8 cellular contexts compared by ENCODE assay signal in the genomic region with DNA sequence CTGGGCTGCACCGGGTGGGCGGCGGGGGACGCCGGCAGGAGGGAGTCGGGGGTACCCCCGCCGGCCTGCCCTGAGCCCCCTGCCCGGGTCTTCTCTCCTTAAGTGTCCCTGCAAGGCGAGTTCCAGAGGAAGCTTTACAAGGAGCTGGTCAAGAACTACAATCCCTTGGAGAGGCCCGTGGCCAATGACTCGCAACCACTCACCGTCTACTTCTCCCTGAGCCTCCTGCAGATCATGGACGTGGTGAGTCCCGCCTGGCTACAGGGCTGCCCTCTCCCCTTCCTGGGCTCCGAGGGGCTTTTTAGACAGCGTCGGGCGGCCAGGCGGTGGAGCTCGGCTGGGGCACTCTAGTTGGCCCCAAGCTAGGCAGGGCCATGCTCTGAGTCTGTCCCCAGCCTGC. TPM values are rescaled to one million over a fixed set of nuclear protein-coding genes. Genes with fewer than 3 reads are reported as not detected.
DNase-seq lines count a peak whose midpoint lies in the region; ATAC-seq and TF ChIP-seq lines count a peak whose summit lies in the region.

No MANE protein-coding gene starts in this region.

- no peak for TF ChIP-seq EP300 in esophagus muscularis mucosa (IDR thresholded peaks at IDR 0.05)

- DNase-seq in MM.1S (peak; percentile 12), esophagus muscularis mucosa (ENCODE audit: extremely low spot score) (no peak), omental fat pad (ENCODE audit: low spot score) (no peak), COR-L47 (lab: John Stamatoyannopoulos, UW) (no peak)

- H3K27ac ChIP-seq in DOHH2 (ENCODE audit: low read depth, low read length) (no peak overlapping the region), MM.1S (ENCODE audit: low read length) (no peak overlapping the region), esophagus muscularis mucosa (replicated peaks in 1 of 4) (peak overlapping the region in 1 of 4 donors; percentile 24)

- H3K4me2 ChIP-seq in DOHH2 (ENCODE audit: low read length) (peak overlapping the region; percentile 51), MM.1S (ENCODE audit: low read depth, low read length) (peak overlapping the region; percentile 91)

- no peaks in the 10 kb centered on the region for H3K79me2 ChIP-seq in DOHH2 (ENCODE audit: control insufficient read depth, low read length)
- no peaks in the 10 kb centered on the region for H3K79me2 ChIP-seq in MM.1S (ENCODE audit: low read length)

- ATAC-seq in omental fat pad (ENCODE audit: low FRiP score) (peak; percentile 7), GM18505 (IDR thresholded peaks at IDR 0.05; ENCODE audit: unreplicated experiment) (no peak), GM21447 (IDR thresholded peaks at IDR 0.05; ENCODE audit: unreplicated experiment) (no peak), GM21737 (IDR thresholded peaks at IDR 0.05; ENCODE audit: unreplicated experiment) (no peak)

- peak overlapping the region; percentile 47 for H3K4me3 ChIP-seq in DOHH2 (ENCODE audit: low read length)
- H3K4me3 ChIP-seq in MM.1S (ENCODE audit: low read length), result peak overlapping the region; percentile 62
- H3K4me3 ChIP-seq in esophagus muscularis mucosa, result peak overlapping the region; percentile 59 to 67 (median 64)

- H3K9ac ChIP-seq in MM.1S (ENCODE audit: low read length), result peak overlapping the region; percentile 38; the same call in 1 of the 2 replicates

- H3K4me1 ChIP-seq in DOHH2 (ENCODE audit: control insufficient read depth, low read length), result 0 out of 2 replicates have a peak, but pooled peaks cover 4% of the 10 kb centered on the region
- no peaks in the 10 kb centered on the region for H3K4me1 ChIP-seq in MM.1S (ENCODE audit: low read length)
- peaks cover 14 to 23% (median 23%) of the 10 kb centered on the region in 4 donors for H3K4me1 ChIP-seq in esophagus muscularis mucosa

- intact Hi-C loops in esophagus muscularis mucosa (cut with DNase I), result no loop called here

- H3K9me2 ChIP-seq in DOHH2 (replicated peaks; ENCODE audit: control insufficient read depth, low read length) (no peaks in the 10 kb centered on the region), MM.1S (replicated peaks; ENCODE audit: insufficient read depth, low read length) (no peaks in the 10 kb centered on the region)

- H3K36me3 ChIP-seq in DOHH2 (ENCODE audit: control insufficient read depth, low read length) (no peaks in the 10 kb centered on the region), MM.1S (replicated peaks; ENCODE audit: insufficient read depth, low read length) (no peaks in the 10 kb centered on the region), esophagus muscularis mucosa (no peaks in the 10 kb centered on the region)

- TF ChIP-seq CTCF in DOHH2 (IDR thresholded peaks at IDR 0.05; ENCODE audit: low read depth, low read length, poor library complexity, severe bottlenecking) (no peak), MM.1S (IDR thresholded peaks at IDR 0.05; ENCODE audit: low read length) (no peak), esophagus muscularis mucosa (IDR thresholded peaks at IDR 0.05) (no peak), omental fat pad (IDR thresholded peaks at IDR 0.05) (no peak)

- no peaks in the 10 kb centered on the region for H3F3A ChIP-seq in DOHH2 (ENCODE audit: control insufficient read depth, insufficient read depth)
- H3F3A ChIP-seq in MM.1S (ENCODE audit: insufficient read depth, low read length), result no peaks in the 10 kb centered on the region

- TF ChIP-seq POLR2A in esophagus muscularis mucosa (IDR thresholded peaks at IDR 0.05; ENCODE audit: low read depth), result no peak
- no peak for TF ChIP-seq POLR2A in GM18505 (IDR thresholded peaks at IDR 0.05; ENCODE audit: borderline replicate concordance, extremely low read depth, insufficient read depth, insufficient read length)

- 11% methylated on average over 5 of the region's 21 CpGs for WGBS in esophagus muscularis mucosa

- H3K9me3 ChIP-seq in DOHH2 (ENCODE audit: control insufficient read depth, insufficient read depth, low read length) (no peaks in the 10 kb centered on the region), MM.1S (replicated peaks; ENCODE audit: insufficient read depth, low read length) (no peaks in the 10 kb centered on the region), esophagus muscularis mucosa (no peaks in the 10 kb centered on the region)

- peak overlapping the region; percentile 93 for H2AFZ ChIP-seq in MM.1S (ENCODE audit: low read length)

- peaks cover 38% of the 10 kb centered on the region for H3K27me3 ChIP-seq in DOHH2 (ENCODE audit: control insufficient read depth, low read length)
- H3K27me3 ChIP-seq in MM.1S (replicated peaks; ENCODE audit: insufficient read depth, low read length), result 0 out of 2 replicates have a peak, but pooled peaks cover 5% of the 10 kb centered on the region
- H3K27me3 ChIP-seq in esophagus muscularis mucosa, result peaks cover 0 to 44% (median 7%) of the 10 kb centered on the region in 4 donors

- no peaks in the 10 kb centered on the region for H4K20me1 ChIP-seq in DOHH2 (ENCODE audit: control insufficient read depth, insufficient read depth, low read depth, low read length)
- no peaks in the 10 kb centered on the region for H4K20me1 ChIP-seq in MM.1S (ENCODE audit: insufficient read depth, low read length)

RNA-seq across cellular contexts. Expression of a gene that starts 0.5 kb away (rescaled TPM):
- total RNA-seq in esophagus muscularis mucosa (1 to 10 TPM in 3 of 4 donors, under 1 TPM in 1; 0.83 to 2.8 (median 1.7) TPM), omental fat pad (1 to 10 TPM in 1 of 4 donors, under 1 TPM in 3; 0.36 to 1.3 (median 0.75) TPM)
